10 cellular contexts compared by ENCODE assay signal in genomic region chr5:151662805-151663204, GRCh38. TPM values are rescaled to one million over a fixed set of nuclear protein-coding genes. Genes with fewer than 3 reads are reported as not detected.
DNase-seq lines count a peak whose midpoint lies in the region; ATAC-seq and TF ChIP-seq lines count a peak whose summit lies in the region.
"Had no signal": no experiment of that assay in that cellular context is flagged by ENCODE, and none has a peak within 500 bp of the region (broad histone marks: within the 10 kb centered on the region; RNA-seq: fewer than 3 reads in every experiment).

No MANE protein-coding gene starts in this region.

- H3K27ac ChIP-seq in caudate nucleus (ENCODE audit: low read depth, low read length) (peak overlapping the region; percentile 27), stomach (peak overlapping the region in 4 of 5 donors; percentile 0 to 66 (median 53))

- WGBS in stomach, 5 donors = 75 to 84% (median 77%) methylated on average over 4 of the region's 4 CpGs

- ATAC-seq in GM18907 (IDR thresholded peaks at IDR 0.05; ENCODE audit: unreplicated experiment) (peak; percentile 33), HG02763 (IDR thresholded peaks at IDR 0.05; ENCODE audit: unreplicated experiment) (peak; percentile 32), HG02571 (IDR thresholded peaks at IDR 0.05; ENCODE audit: unreplicated experiment) (no peak)

- H3K27me3 ChIP-seq in stomach = no peaks in the 10 kb centered on the region

- peaks cover 10% of the 10 kb centered on the region for H3K4me1 Mint-ChIP-seq in activated T-helper 2 cell treated with anti-CD3 and anti-CD28 coated beads, Interferon-gamma antibody, Interleukin-2, Interleukin-4, amounts not matched to agents 10 μg/mL and 5 μg/mL and 100 μg/mL, durations not matched to agents 14 hours and 24 hours and 36 hours (ENCODE audit: low read depth)

- H3K36me3 ChIP-seq in stomach = peaks cover 4 to 62% (median 38%) of the 10 kb centered on the region in 4 donors

- DNase-seq in caudate nucleus (lab: John Stamatoyannopoulos, UW) = no peak
- no peak for DNase-seq in stomach
- no peak for DNase-seq in amygdala (lab: John Stamatoyannopoulos, UW)
- DNase-seq in activated CD8-positive, alpha-beta memory T cell treated with anti-CD3 and anti-CD28 coated beads for 24 hours = no peak
- DNase-seq in activated T-helper 2 cell treated with anti-CD3 and anti-CD28 coated beads, Interferon-gamma antibody, Interleukin-2, Interleukin-4, amounts not matched to agents 10 μg/mL and 5 μg/mL and 100 μg/mL, durations not matched to agents 14 hours and 24 hours and 36 hours (ENCODE audit: low spot score) = no peak
- DNase-seq: GF-D8, NCI-H510A had no signal

- no peaks in the 10 kb centered on the region for H3K9me3 Mint-ChIP-seq in activated T-helper 2 cell treated with anti-CD3 and anti-CD28 coated beads, Interferon-gamma antibody, Interleukin-2, Interleukin-4, amounts not matched to agents 10 μg/mL and 5 μg/mL and 100 μg/mL, durations not matched to agents 14 hours and 24 hours and 36 hours

- peaks cover 11 to 48% (median 32%) of the 10 kb centered on the region in 4 donors for H3K4me1 ChIP-seq in stomach

- H3K4me3 ChIP-seq in stomach = no peak overlapping the region

- no peak for TF ChIP-seq EP300 in stomach (IDR thresholded peaks at IDR 0.05)

- no peak for TF ChIP-seq POLR2A in stomach (IDR thresholded peaks at IDR 0.05)

- TF ChIP-seq CTCF in stomach (IDR thresholded peaks at IDR 0.05) = no peak

- H3K27me3 Mint-ChIP-seq in activated T-helper 2 cell treated with anti-CD3 and anti-CD28 coated beads, Interferon-gamma antibody, Interleukin-2, Interleukin-4, amounts not matched to agents 10 μg/mL and 5 μg/mL and 100 μg/mL, durations not matched to agents 14 hours and 24 hours and 36 hours (ENCODE audit: low read depth) = peaks cover 12% of the 10 kb centered on the region

- H3K27ac Mint-ChIP-seq in activated T-helper 2 cell treated with anti-CD3 and anti-CD28 coated beads, Interferon-gamma antibody, Interleukin-2, Interleukin-4, amounts not matched to agents 10 μg/mL and 5 μg/mL and 100 μg/mL, durations not matched to agents 14 hours and 24 hours and 36 hours = no peak overlapping the region

- no peak overlapping the region for H3K4me3 Mint-ChIP-seq in activated T-helper 2 cell treated with anti-CD3 and anti-CD28 coated beads, Interferon-gamma antibody, Interleukin-2, Interleukin-4, amounts not matched to agents 10 μg/mL and 5 μg/mL and 100 μg/mL, durations not matched to agents 14 hours and 24 hours and 36 hours (ENCODE audit: low read depth)

- intact Hi-C loops in stomach (cut with DNase I; ENCODE audit: low total_unique reads) = no loop called here
- intact Hi-C loops in activated T-helper 2 cell treated with anti-CD3 and anti-CD28 coated beads, Interferon-gamma antibody, Interleukin-2, Interleukin-4, amounts not matched to agents 10 μg/mL and 5 μg/mL and 100 μg/mL, durations not matched to agents 14 hours and 24 hours and 36 hours (cut with micrococcal nuclease) = loop anchor here (5.0 kb wide), 1 partner anchor 684 kb away; no protein-coding TSS in a partner anchor

- no peaks in the 10 kb centered on the region for H3K36me3 Mint-ChIP-seq in activated T-helper 2 cell treated with anti-CD3 and anti-CD28 coated beads, Interferon-gamma antibody, Interleukin-2, Interleukin-4, amounts not matched to agents 10 μg/mL and 5 μg/mL and 100 μg/mL, durations not matched to agents 14 hours and 24 hours and 36 hours (ENCODE audit: low read depth)

- H3K9me3 ChIP-seq in stomach = no peaks in the 10 kb centered on the region

RNA-seq across cellular contexts. Expression of gene SPARC, which starts 23.9 kb away (rescaled TPM):
- 1,000 to 10,000 TPM in 1 of 5 donors, 100 to 1,000 TPM in 3, 10 to 100 TPM in 1; 36.2 to 1,348 (median 170) TPM for total RNA-seq in stomach
- polyA plus RNA-seq in stomach = 10 to 100 TPM; 80.9 to 87.7 (median 86.7) TPM
- total RNA-seq in activated T-helper 2 cell treated with anti-CD3 and anti-CD28 coated beads, Interferon-gamma antibody, Interleukin-2, Interleukin-4, amounts not matched to agents 10 μg/mL and 5 μg/mL and 100 μg/mL, durations not matched to agents 14 hours and 24 hours and 36 hours = 0.43 TPM in 1 of 2 replicates, not detected in the other

Comparison
In these comparisons a context has a peak if more than half of its experiments do, and no peak if none do; other contexts are left out.
1. RNA of gene SPARC, which starts 23.9 kb away (total RNA-seq): 36.2 to 1,348 TPM in stomach; 0.43 TPM in activated T-helper 2 cell treated with anti-CD3 and anti-CD28 coated beads, Interferon-gamma antibody, Interleukin-2, Interleukin-4, amounts not matched to agents 10 μg/mL and 5 μg/mL and 100 μg/mL, durations not matched to agents 14 hours and 24 hours and 36 hours; every median in the first group is over 10 times any median in the second.